In the genomic region with DNA sequence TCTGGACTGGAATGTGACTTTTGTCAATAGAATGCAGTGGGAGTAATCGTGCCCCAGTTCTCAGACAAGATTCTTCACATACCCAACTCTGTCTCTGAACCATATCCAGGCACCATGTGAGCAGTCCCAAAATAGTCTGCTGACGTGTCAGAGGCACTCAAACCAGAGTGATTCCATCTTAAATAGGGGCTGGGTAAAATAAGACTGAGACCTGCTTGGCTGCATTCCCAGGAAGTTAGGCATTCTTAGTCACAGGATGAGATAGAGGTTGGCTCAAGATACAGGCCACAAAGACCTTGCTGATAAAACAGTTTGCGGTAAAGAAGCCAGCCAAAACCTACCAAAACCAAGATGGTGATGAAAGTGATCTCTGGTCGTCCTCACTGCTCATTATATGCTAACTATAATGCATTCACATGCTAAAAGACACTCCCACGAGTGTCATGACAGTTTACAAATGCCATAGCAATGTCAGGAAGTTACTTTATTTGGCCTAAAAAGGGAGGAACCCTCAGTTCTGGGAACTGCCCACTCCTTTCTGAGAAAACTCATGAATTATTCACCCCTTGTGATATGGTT, we compare ENCODE assay signal across 11 cellular contexts. TPM values are rescaled to one million over a fixed set of nuclear protein-coding genes. Genes with fewer than 3 reads are reported as not detected.
DNase-seq lines count a peak whose midpoint lies in the region; ATAC-seq and TF ChIP-seq lines count a peak whose summit lies in the region.
"Had no signal": no experiment of that assay in that cellular context is flagged by ENCODE, and none has a peak within 500 bp of the region (broad histone marks: within the 10 kb centered on the region; RNA-seq: fewer than 3 reads in every experiment).

No MANE protein-coding gene starts in this region.

- TF ChIP-seq CTCF in HFF-Myc (IDR thresholded peaks at IDR 0.05; ENCODE audit: low read depth, low read length, missing control alignments) (no peak), astrocyte of the cerebellum (IDR thresholded peaks at IDR 0.05; ENCODE audit: low read depth, low read length, missing control alignments) (no peak)

- DNase-seq in A172 (ENCODE audit: low spot score): peak; percentile 100
- peak; percentile 29 for DNase-seq in HFF-Myc (ENCODE audit: extremely low read depth, low read depth)
- DNase-seq in astrocyte of the cerebellum (ENCODE audit: low read depth): peak; percentile 89
- peak; percentile 71 for DNase-seq in left cardiac atrium
- DNase-seq in OCI-M2 (lab: John Stamatoyannopoulos, UW; ENCODE audit: unreplicated experiment): no peak
- DNase-seq: AML-193, esophagus squamous epithelium, transverse colon had no signal

- peak; percentile 93 to 99 for ATAC-seq in left cardiac atrium
- no peak for ATAC-seq in GM18909 (IDR thresholded peaks at IDR 0.05; ENCODE audit: poor library complexity, unreplicated experiment)
- no peak for ATAC-seq in HG02938 (IDR thresholded peaks at IDR 0.05; ENCODE audit: unreplicated experiment)
- no peak for ATAC-seq in GM21526 (IDR thresholded peaks at IDR 0.05; ENCODE audit: low FRiP score, unreplicated experiment)

- H3K4me3 ChIP-seq in HFF-Myc (replicated peaks; ENCODE audit: low read depth, low read length) (no peak overlapping the region), astrocyte of the cerebellum (ENCODE audit: low read depth, low read length) (no peak overlapping the region)
- H3K4me3 ChIP-seq: esophagus squamous epithelium, transverse colon had no signal

- in situ Hi-C loops in astrocyte of the cerebellum (cut with HindIII; ENCODE audit: low sequenced_read_pairs): no loop called here

- intact Hi-C loops in left cardiac atrium (cut with DNase I): loop anchor here in 1 of 2 donors (2.0 kb wide), 1 partner anchor 70 kb away; no protein-coding TSS in a partner anchor

RNA-seq across cellular contexts. Expression of a gene that starts 16.9 kb away (rescaled TPM):
- 2.8 TPM in 2 replicates for total RNA-seq in A172 (2014; rRNA removed; shearing (Covaris generic))
- 10 to 100 TPM; 25.2 to 39.6 TPM for total RNA-seq in left cardiac atrium

Comparison
In these comparisons a context has a peak if more than half of its experiments do, and no peak if none do; other contexts are left out.
1. ATAC-seq: peak in left cardiac atrium (2 of 2); none in GM18909 (single experiment), HG02938 (single experiment) and GM21526 (single experiment).